8 cellular contexts compared by ENCODE assay signal in the genomic region with DNA sequence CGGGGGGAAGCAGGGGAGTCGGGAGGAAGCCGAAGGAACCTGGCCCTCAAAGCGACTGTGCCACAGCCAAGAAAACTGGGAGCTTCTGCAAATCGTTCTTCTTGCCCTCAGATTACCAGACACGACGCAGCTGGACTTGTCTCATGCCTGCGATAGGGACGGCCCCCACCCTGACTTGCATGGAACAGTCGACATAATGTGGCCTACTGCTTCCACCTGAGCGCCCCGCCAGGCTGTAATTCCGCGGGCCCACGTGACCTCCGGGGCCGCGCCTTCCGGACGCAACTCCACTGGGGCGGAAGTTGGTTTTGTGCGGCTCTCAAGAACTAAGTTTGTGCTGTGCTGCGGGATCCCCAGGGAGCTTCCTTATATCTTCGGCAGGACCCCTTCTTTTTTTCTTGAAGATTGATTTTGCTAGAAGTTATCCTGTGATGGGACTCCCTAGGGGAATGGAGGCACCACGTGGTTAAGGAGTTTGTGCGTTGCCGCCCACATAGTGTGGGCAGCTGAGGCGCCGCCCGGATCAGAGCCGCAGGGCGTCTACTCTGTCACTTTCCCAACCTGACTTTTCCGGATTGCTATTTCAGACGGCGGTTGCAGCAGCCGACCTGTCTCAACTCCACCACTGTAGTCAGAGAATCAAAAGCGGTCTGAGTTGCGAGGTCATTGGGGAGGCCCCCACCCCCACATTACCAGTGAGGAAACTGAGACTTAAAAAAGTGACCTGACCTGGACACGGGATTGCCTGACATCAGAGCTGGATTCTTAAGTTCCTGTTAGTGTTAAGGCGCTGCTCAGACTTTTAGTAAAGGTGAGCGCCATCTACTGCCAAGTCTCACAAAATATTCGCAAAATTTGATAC. TPM values are rescaled to one million over a fixed set of nuclear protein-coding genes. Genes with fewer than 3 reads are reported as not detected.
DNase-seq lines count a peak whose midpoint lies in the region; ATAC-seq, FAIRE-seq and TF ChIP-seq lines count a peak whose summit lies in the region.

No MANE protein-coding gene starts in this region.

- no peaks in the 10 kb centered on the region for H3K9me3 ChIP-seq in fibroblast of lung (ENCODE audit: control insufficient read depth, insufficient read depth, low read depth, low read length)

- H3K9me3 Mint-ChIP-seq in GM23338 (no peaks in the 10 kb centered on the region), naive B cell (no peaks in the 10 kb centered on the region)
- no peaks in the 10 kb centered on the region for H3K9me3 Mint-ChIP-seq in stimulated activated memory B cell treated with anti-CD40 and anti-IgM and Interleukin-4, amounts not matched to agents 10 μg/mL and 1 μg/mL and 100 μg/mL, for 72 hours

- H3K79me2 ChIP-seq in GM23338 (replicated peaks; ENCODE audit: insufficient read depth), result peaks cover 40% of the 10 kb centered on the region
- peaks cover 41% of the 10 kb centered on the region for H3K79me2 ChIP-seq in fibroblast of lung (ENCODE audit: control insufficient read depth, insufficient read depth, low read length)

- H3K4me3 Mint-ChIP-seq in GM23338 (peak overlapping the region; percentile 89), naive B cell (peak overlapping the region; percentile 88 to 100 (median 97))
- peak overlapping the region; percentile 98 for H3K4me3 Mint-ChIP-seq in stimulated activated memory B cell treated with anti-CD40 and anti-IgM and Interleukin-4, amounts not matched to agents 10 μg/mL and 1 μg/mL and 100 μg/mL, for 72 hours

- no peaks in the 10 kb centered on the region for H3K9me2 ChIP-seq in GM23338 (ENCODE audit: insufficient read depth)

- peak; percentile 67 to 68 for TF ChIP-seq CTCF in GM23338 (conservative IDR thresholded peaks at IDR 0.05; ENCODE audit: low read depth in 2 of 2)
- TF ChIP-seq CTCF in fibroblast of lung (conservative IDR thresholded peaks at IDR 0.05 in 1 of 2, IDR thresholded peaks at IDR 0.05 in 1 of 2; ENCODE audit: low read depth in 1 of 2, low read length in 2 of 2), result peak; percentile 26 to 33

- H3K27ac ChIP-seq in GM23338 (ENCODE audit: low read depth), result peak overlapping the region; percentile 88
- peak overlapping the region; percentile 100 for H3K27ac ChIP-seq in fibroblast of lung (ENCODE audit: insufficient read depth, low read length)

- H3K27ac Mint-ChIP-seq in GM23338 (peak overlapping the region; percentile 100), naive B cell (peak overlapping the region; percentile 99 to 100 (median 100))
- peak overlapping the region; percentile 100 for H3K27ac Mint-ChIP-seq in stimulated activated memory B cell treated with anti-CD40 and anti-IgM and Interleukin-4, amounts not matched to agents 10 μg/mL and 1 μg/mL and 100 μg/mL, for 72 hours

- ATAC-seq in GM23338 (peak; percentile 81), naive B cell (ENCODE audit: low read depth in 2 of 2) (peak; percentile 67 to 73)
- ATAC-seq in stimulated activated memory B cell treated with anti-CD40 and anti-IgM and Interleukin-4, amounts not matched to agents 10 μg/mL and 1 μg/mL and 100 μg/mL, for 72 hours, result peak; percentile 89

- H3K4me3 ChIP-seq in GM23338, result peak overlapping the region; percentile 78
- peak overlapping the region; percentile 84 to 95 (median 90) for H3K4me3 ChIP-seq in fibroblast of lung (replicated peaks in 1 of 4; ENCODE audit: control extremely low read depth in 1 of 4, insufficient read depth in 1 of 4, low read depth in 3 of 4, low read length in 4 of 4)

- peaks cover 18% of the 10 kb centered on the region for H3K4me1 ChIP-seq in GM23338 (ENCODE audit: insufficient read depth)
- H3K4me1 ChIP-seq in fibroblast of lung (ENCODE audit: control insufficient read depth, extremely low read depth, insufficient read depth, low read length), result peaks cover 4% of the 10 kb centered on the region

- H3K9ac ChIP-seq in fibroblast of lung (ENCODE audit: insufficient read depth, low read length), result peak overlapping the region; percentile 99

- FAIRE-seq in RCC 7860 (lab: Jason Lieb, UNC), result peak; percentile 67

- H3K4me2 ChIP-seq in GM23338 (peak overlapping the region; percentile 82), fibroblast of lung (ENCODE audit: extremely low read depth, insufficient read depth, low read length) (peak overlapping the region; percentile 100)

- H4K20me1 ChIP-seq in GM23338 (replicated peaks; ENCODE audit: insufficient read depth), result peaks cover 26% of the 10 kb centered on the region
- H4K20me1 ChIP-seq in fibroblast of lung (ENCODE audit: control insufficient read depth, extremely low read depth, insufficient read depth, low read length), result peaks cover 2% of the 10 kb centered on the region

- peaks cover 10% of the 10 kb centered on the region for H3K27me3 Mint-ChIP-seq in GM23338 (ENCODE audit: insufficient read depth, low read depth, poor library complexity)
- no peaks in the 10 kb centered on the region for H3K27me3 Mint-ChIP-seq in naive B cell
- H3K27me3 Mint-ChIP-seq in stimulated activated memory B cell treated with anti-CD40 and anti-IgM and Interleukin-4, amounts not matched to agents 10 μg/mL and 1 μg/mL and 100 μg/mL, for 72 hours, result no peaks in the 10 kb centered on the region

- DNase-seq in Daoy (ENCODE audit: low read depth) (peak; percentile 95), GM23338 (ENCODE audit: low spot score) (peak; percentile 96), Kasumi-1 (lab: John Stamatoyannopoulos, UW) (peak; percentile 94 to 97), RCC 7860 (ENCODE audit: low spot score) (peak; percentile 79), fibroblast of lung (ENCODE audit: low read depth in 2 of 2) (peak; percentile 94 to 95), naive B cell (peak; percentile 96)
- DNase-seq in activated T-helper 1 cell treated with anti-CD3 and anti-CD28 coated beads, Interleukin-2, amount 50 U/mL, for 16 hours (ENCODE audit: low read depth in 1 of 2, low spot score in 1 of 2), result peak; percentile 86 to 87

- no peaks in the 10 kb centered on the region for H3K27me3 ChIP-seq in GM23338 (ENCODE audit: insufficient read depth)
- no peaks in the 10 kb centered on the region for H3K27me3 ChIP-seq in fibroblast of lung (ENCODE audit: control insufficient read depth, insufficient read depth, low read length)

- H3F3A ChIP-seq in GM23338 (replicated peaks; ENCODE audit: low read depth), result no peaks in the 10 kb centered on the region

- H2AFZ ChIP-seq in GM23338 (peak overlapping the region; percentile 80; the same call in 1 of the 2 replicates), fibroblast of lung (ENCODE audit: low read length) (peak overlapping the region; percentile 100)

- H3K36me3 Mint-ChIP-seq in GM23338 (ENCODE audit: low read depth), result peaks cover 11% of the 10 kb centered on the region
- peaks cover 8% of the 10 kb centered on the region in 2 donors for H3K36me3 Mint-ChIP-seq in naive B cell
- peaks cover 28% of the 10 kb centered on the region for H3K36me3 Mint-ChIP-seq in stimulated activated memory B cell treated with anti-CD40 and anti-IgM and Interleukin-4, amounts not matched to agents 10 μg/mL and 1 μg/mL and 100 μg/mL, for 72 hours

- peaks cover under 1% of the 10 kb centered on the region for H3K36me3 ChIP-seq in GM23338 (ENCODE audit: insufficient read depth)
- peaks cover 2% of the 10 kb centered on the region for H3K36me3 ChIP-seq in fibroblast of lung (ENCODE audit: control insufficient read depth, insufficient read depth, low read length)

- H3K4me1 Mint-ChIP-seq in GM23338 (peaks cover 29% of the 10 kb centered on the region), naive B cell (peaks cover 44 to 46% (median 46%) of the 10 kb centered on the region in 3 donors)
- H3K4me1 Mint-ChIP-seq in stimulated activated memory B cell treated with anti-CD40 and anti-IgM and Interleukin-4, amounts not matched to agents 10 μg/mL and 1 μg/mL and 100 μg/mL, for 72 hours, result peaks cover 36% of the 10 kb centered on the region

TF ChIP-seq in GM23338, 12 proteins besides CTCF, POLR2A, EP300 and RAD21:
- TF ChIP-seq EZH2 (IDR thresholded peaks at IDR 0.05; ENCODE audit: low read depth, unreplicated experiment) (no peak), POLR2AphosphoS5 (IDR thresholded peaks at IDR 0.05; ENCODE audit: low read depth) (peak; percentile 26)
- TF ChIP-seq, protein P1, sequence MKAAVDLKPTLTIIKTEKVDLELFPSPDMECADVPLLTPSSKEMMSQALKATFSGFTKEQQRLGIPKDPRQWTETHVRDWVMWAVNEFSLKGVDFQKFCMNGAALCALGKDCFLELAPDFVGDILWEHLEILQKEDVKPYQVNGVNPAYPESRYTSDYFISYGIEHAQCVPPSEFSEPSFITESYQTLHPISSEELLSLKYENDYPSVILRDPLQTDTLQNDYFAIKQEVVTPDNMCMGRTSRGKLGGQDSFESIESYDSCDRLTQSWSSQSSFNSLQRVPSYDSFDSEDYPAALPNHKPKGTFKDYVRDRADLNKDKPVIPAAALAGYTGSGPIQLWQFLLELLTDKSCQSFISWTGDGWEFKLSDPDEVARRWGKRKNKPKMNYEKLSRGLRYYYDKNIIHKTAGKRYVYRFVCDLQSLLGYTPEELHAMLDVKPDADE (IDR thresholded peaks at IDR 0.05), result peak; percentile 47; the same call in 1 of the 2 replicates

RNA-seq across cellular contexts. Expression of gene CD164, which starts 0.5 kb away (rescaled TPM):
- 163 and 185 TPM in 2 replicates for total RNA-seq in Daoy (2014; rRNA removed; shearing (Covaris generic))
- total RNA-seq in GM23338 (2014; rRNA removed; shearing (Covaris generic)), result 81.0 and 103 TPM in 2 replicates
- 64.4 and 83.8 TPM in 2 replicates for polyA plus RNA-seq in GM23338 (2016; fragmentation: Nextera tagmentation; extraction: Ambion mirVana)
- total RNA-seq in fibroblast of lung, result 171 and 232 TPM in 2 replicates
- polyA plus RNA-seq in fibroblast of lung, result 254 and 280 TPM in 2 replicates
- 194 and 203 TPM in 2 replicates for polyA plus RNA-seq in fibroblast of lung (2012)
- polyA minus RNA-seq in fibroblast of lung (ENCODE audit: low replicate concordance), result 82.4 and 85.4 TPM in 2 replicates
- 100 to 1,000 TPM; 215 to 341 (median 245) TPM for polyA plus RNA-seq in naive B cell (ENCODE audit: low read depth in 6 of 6)

RNA-seq across cellular contexts. Expression of gene PPIL6, which starts 57.6 kb away (rescaled TPM):
- 3.8 and 4.5 TPM in 2 replicates for total RNA-seq in Daoy (2014; rRNA removed; shearing (Covaris generic))
- total RNA-seq in GM23338 (2014; rRNA removed; shearing (Covaris generic)), result 1.5 and 1.7 TPM in 2 replicates
- polyA plus RNA-seq in GM23338 (2016; fragmentation: Nextera tagmentation; extraction: Ambion mirVana) (0.54 and 1.7 TPM in 2 replicates), fibroblast of lung (0.78 and 1.1 TPM in 2 replicates), naive B cell (ENCODE audit: low read depth in 6 of 6) (1 to 10 TPM; 1.1 to 3.9 (median 2.4) TPM)
- 5.0 and 8.5 TPM in 2 replicates for total RNA-seq in fibroblast of lung
- 0.23 and 0.49 TPM in 2 replicates for polyA plus RNA-seq in fibroblast of lung (2012)
- polyA minus RNA-seq in fibroblast of lung (ENCODE audit: low replicate concordance), result 0.30 TPM in 1 of 2 replicates, not detected in the other

RNA-seq across cellular contexts. Expression of gene SMPD2, which starts 57.7 kb away (rescaled TPM):
- total RNA-seq in Daoy (2014; rRNA removed; shearing (Covaris generic)), result 10.1 and 13.5 TPM in 2 replicates
- total RNA-seq in GM23338 (2014; rRNA removed; shearing (Covaris generic)), result 10.9 and 12.6 TPM in 2 replicates
- polyA plus RNA-seq in GM23338 (2016; fragmentation: Nextera tagmentation; extraction: Ambion mirVana) (4.9 and 5.6 TPM in 2 replicates), fibroblast of lung (5.4 and 5.5 TPM in 2 replicates), naive B cell (ENCODE audit: low read depth in 6 of 6) (10 to 100 TPM; 24.1 to 45.5 (median 33.5) TPM)
- 7.9 and 8.2 TPM in 2 replicates for total RNA-seq in fibroblast of lung
- 5.2 and 5.3 TPM in 2 replicates for polyA plus RNA-seq in fibroblast of lung (2012)
- 14.0 and 24.2 TPM in 2 replicates for polyA minus RNA-seq in fibroblast of lung (ENCODE audit: low replicate concordance)

Comparison
In these comparisons a context has a peak if more than half of its experiments do, and no peak if none do; other contexts are left out.
1. Peak in every context shown above with its lines: DNase-seq, ATAC-seq, H3K4me3 ChIP-seq and H3K27ac ChIP-seq.